Comparison of ENCODE assay signal across 8 cellular contexts in genomic region chr17:51046527-51047384, GRCh38.
A peak's percentile ranks its signal among the peaks of the same experiment; 100 is the strongest.
DNase-seq lines count a peak whose midpoint lies in the region; ATAC-seq, FAIRE-seq and TF ChIP-seq lines count a peak whose summit lies in the region.

No MANE protein-coding gene starts in this region.

- H3K4me3 ChIP-seq in IMR-90 (ENCODE audit: insufficient read depth, low read depth, low read length) (no peak overlapping the region), SK-N-SH (ENCODE audit: low read depth in 2 of 2, low read length in 1 of 2) (peak overlapping the region; percentile 56 to 60), small intestine (ENCODE audit: low read depth in 1 of 2, low read length in 2 of 2) (no peak overlapping the region)

- no peak overlapping the region for H2AK5ac ChIP-seq in IMR-90 (ENCODE audit: low read depth, low read length)

- H3K27me3 ChIP-seq in IMR-90 (ENCODE audit: control insufficient read depth, insufficient read depth, low read length) (no peaks in the 10 kb centered on the region), SK-N-SH (ENCODE audit: insufficient read depth) (no peaks in the 10 kb centered on the region), small intestine (ENCODE audit: control insufficient read depth in 2 of 2, insufficient read depth in 2 of 2, low read length in 2 of 2) (no peaks in the 10 kb centered on the region)

- no peak overlapping the region for H2BK120ac ChIP-seq in IMR-90 (ENCODE audit: low read depth, low read length)

- no peak for TF ChIP-seq POLR2A in IMR-90 (IDR thresholded peaks at IDR 0.05; ENCODE audit: low read depth, low read length)

- H3K56ac ChIP-seq in IMR-90 (ENCODE audit: extremely low read depth, insufficient read depth, low read length) = no peak overlapping the region

- peaks cover 35% of the 10 kb centered on the region for H3F3A ChIP-seq in SK-N-SH (replicated peaks; ENCODE audit: insufficient read depth)

- TF ChIP-seq EP300 in SK-N-SH (IDR thresholded peaks at IDR 0.05; ENCODE audit: borderline replicate concordance in 1 of 2, low read depth in 1 of 2, low read length in 1 of 2) = peak in 1 of 2 experiments; percentile 57; a peak in 2 of 4 replicates

- peak overlapping the region; percentile 49; the same call in 1 of the 2 replicates for H3K23ac ChIP-seq in IMR-90 (ENCODE audit: low read depth, low read length)

- peak overlapping the region in 1 of 2 experiments; percentile 56; a peak in 2 of 4 replicates for H4K8ac ChIP-seq in IMR-90 (ENCODE audit: low read depth in 2 of 2, low read length in 2 of 2)

- no peak overlapping the region for H2BK5ac ChIP-seq in IMR-90 (ENCODE audit: low read depth, low read length, poor library complexity, severe bottlenecking)

- in situ Hi-C loops in IMR-90 (cut with MboI; ENCODE audit: low sequenced_read_pairs) = no loop called here

- BruUV-seq in IMR-90 (replicated peaks; lab: Mats Ljungman, UMichigan) = no TSS peak

- intact Hi-C loops in IMR-90 (cut with micrococcal nuclease) = no loop called here

- H3K27ac ChIP-seq in IMR-90 (ENCODE audit: insufficient read depth, low read length) (peak overlapping the region; percentile 1; the same call in 1 of the 2 replicates), SK-N-SH (ENCODE audit: low read depth in 2 of 2, low read length in 1 of 2) (peak overlapping the region; percentile 71 to 94), small intestine (ENCODE audit: low read depth in 1 of 2, low read length in 1 of 2) (peak overlapping the region in 1 of 2 donors; percentile 7)

- no peaks in the 10 kb centered on the region for H3K9me2 ChIP-seq in SK-N-SH

- H3K18ac ChIP-seq in IMR-90 (ENCODE audit: low read depth, low read length) = no peak overlapping the region

- TF ChIP-seq CTCF in IMR-90 (conservative IDR thresholded peaks at IDR 0.05; ENCODE audit: low read depth, low read length) (no peak), SK-N-SH (IDR thresholded peaks at IDR 0.05) (no peak; the same call in 1 of the 2 replicates)

- no peak overlapping the region for H4K91ac ChIP-seq in IMR-90 (ENCODE audit: insufficient read depth, low read depth, low read length)

- no peak overlapping the region for H2BK15ac ChIP-seq in IMR-90 (ENCODE audit: low read depth, low read length)

- DNase-seq in IMR-90 (peak; percentile 87), SK-N-SH (peak; percentile 84), globus pallidus (ENCODE audit: low spot score) (peak; percentile 98), occipital lobe (lab: John Stamatoyannopoulos, UW) (peak; percentile 89), T-helper 9 cell (no peak), small intestine (no peak)

- peaks cover 88% of the 10 kb centered on the region for H3K79me2 ChIP-seq in SK-N-SH (ENCODE audit: insufficient read depth)

- no peak overlapping the region for H2BK20ac ChIP-seq in IMR-90 (ENCODE audit: low read depth, low read length)

- H3K4me1 ChIP-seq in IMR-90 (ENCODE audit: control insufficient read depth, insufficient read depth, low read length) = peaks cover 4% of the 10 kb centered on the region; the same call in 1 of the 2 replicates
- H3K4me1 ChIP-seq in SK-N-SH (ENCODE audit: control insufficient read depth in 1 of 2, insufficient read depth in 2 of 2, low read depth in 1 of 2, low read length in 1 of 2) = peaks cover 26 to 32% of the 10 kb centered on the region in 2 experiments
- H3K4me1 ChIP-seq in small intestine (ENCODE audit: control insufficient read depth in 2 of 2, insufficient read depth in 1 of 2, low read depth in 1 of 2, low read length in 1 of 2) = no peaks in the 10 kb centered on the region

- H3K79me1 ChIP-seq in IMR-90 (ENCODE audit: low read depth in 1 of 2, low read length in 2 of 2) = peaks cover 18 to 37% of the 10 kb centered on the region in 2 experiments

- peak overlapping the region; percentile 65 for H3K14ac ChIP-seq in IMR-90 (replicated peaks; ENCODE audit: low read depth, low read length)

- no peak for FAIRE-seq in small intestine (lab: Jason Lieb, UNC)

- H4K20me1 ChIP-seq in IMR-90 (ENCODE audit: insufficient read depth, low read length) (no peaks in the 10 kb centered on the region), SK-N-SH (ENCODE audit: insufficient read depth) (no peaks in the 10 kb centered on the region)

- ATAC-seq in IMR-90 (ENCODE audit: low read depth) = peak; percentile 97
- ATAC-seq in GM21526 (IDR thresholded peaks at IDR 0.05; ENCODE audit: low FRiP score, unreplicated experiment) = no peak
- ATAC-seq in GM18511 (IDR thresholded peaks at IDR 0.05; ENCODE audit: unreplicated experiment) = no peak

- H3K9me1 ChIP-seq in IMR-90 (ENCODE audit: insufficient read depth, low read length) = peaks cover 7% of the 10 kb centered on the region

- no peak overlapping the region for H3K4ac ChIP-seq in IMR-90 (ENCODE audit: low read depth, low read length)

- dilution Hi-C loops in IMR-90 (cut with HindIII; ENCODE audit: low sequenced_read_pairs, unreplicated experiment) = no loop called here

- H3K9me3 ChIP-seq in IMR-90 (ENCODE audit: control insufficient read depth, insufficient read depth, low read length) = no peaks in the 10 kb centered on the region
- no peaks in the 10 kb centered on the region for H3K9me3 ChIP-seq in SK-N-SH
- H3K9me3 ChIP-seq in small intestine (ENCODE audit: control insufficient read depth, low read depth) = no peaks in the 10 kb centered on the region

- H4K5ac ChIP-seq in IMR-90 (ENCODE audit: low read depth, low read length) = 0 out of 2 replicates have a peak overlapping the region, but pooled peaks have one; percentile 2

- POLR2A ChIA-PET in IMR-90 (lab: Charles Lee; ENCODE audit: unreplicated experiment) = interaction anchor here (0.6 kb wide), 1 partner anchor 295 kb away, joined by 5 read pairs; no protein-coding TSS in a partner anchor
- POLR2A ChIA-PET in SK-N-SH (lab: Yijun Ruan, JAX) = interaction anchor here (0.6 to 5.1 kb wide), 11 partner anchors 8 to 183 kb away, joined by 3 to 38 read pairs (median 4); partner anchors contain the start of genes NME1, SPAG9 and TOB1

- peak overlapping the region; percentile 31 for H2AK9ac ChIP-seq in IMR-90 (replicated peaks; ENCODE audit: low read depth, low read length, poor library complexity)

- no CpG with 5 or more reads among the region's 12 CpGs for WGBS in IMR-90 (ENCODE audit: extremely low coverage in 2 of 2, insufficient read length in 1 of 2), 2 experiments
- 11% methylated on average over 11 of the region's 12 CpGs for WGBS in SK-N-SH (ENCODE audit: low lambda C conversion rate)
- 58 to 87% (median 78%) methylated on average over 12 of the region's 12 CpGs for WGBS in small intestine, 3 donors

- TF ChIP-seq RAD21 in IMR-90 (IDR thresholded peaks at IDR 0.05; ENCODE audit: low read length) = no peak
- TF ChIP-seq RAD21 in SK-N-SH (IDR thresholded peaks at IDR 0.05; ENCODE audit: low read length) = no peak

- peak overlapping the region; percentile 72 for H3K4me2 ChIP-seq in IMR-90 (ENCODE audit: low read depth, low read length)
- H3K4me2 ChIP-seq in SK-N-SH = peak overlapping the region; percentile 83

- H3K9ac ChIP-seq in IMR-90 (ENCODE audit: low read depth, low read length) (no peak overlapping the region), SK-N-SH (peak overlapping the region; percentile 50; the same call in 1 of the 2 replicates)

- H3K36me3 ChIP-seq in IMR-90 (ENCODE audit: control insufficient read depth, insufficient read depth, low read length) = no peaks in the 10 kb centered on the region
- H3K36me3 ChIP-seq in SK-N-SH (replicated peaks in 1 of 2; ENCODE audit: control insufficient read depth in 1 of 2, insufficient read depth in 2 of 2, low read length in 1 of 2) = peaks cover under 1 to 3% of the 10 kb centered on the region in 2 experiments
- peaks cover 0 to 4% of the 10 kb centered on the region in 2 donors for H3K36me3 ChIP-seq in small intestine (ENCODE audit: control insufficient read depth in 2 of 2, insufficient read depth in 2 of 2, low read length in 2 of 2)

- H2AFZ ChIP-seq in IMR-90 (replicated peaks; ENCODE audit: low read length, poor library complexity) (peak overlapping the region; percentile 67), SK-N-SH (ENCODE audit: low read depth) (peak overlapping the region; percentile 8; the same call in 1 of the 2 replicates)

- CTCF ChIA-PET in IMR-90 (lab: Yijun Ruan, JAX) (interaction anchor here (0.6 to 1.3 kb wide), 4 partner anchors 10 to 1845 kb away, joined by 3 to 8 read pairs (median 3); no protein-coding TSS in a partner anchor), SK-N-SH (lab: Yijun Ruan, JAX) (interaction anchor here (1.0 to 10.6 kb wide), 22 partner anchors 12 to 264 kb away, joined by 3 to 117 read pairs (median 6); partner anchors contain the start of genes NME1 and TOB1)

TF ChIP-seq in IMR-90, 13 proteins besides CTCF, POLR2A, EP300 and RAD21 (continues in another document):
- TF ChIP-seq CEBPB (IDR thresholded peaks at IDR 0.05; ENCODE audit: low read depth, low read length) = 0 out of 2 replicates have a peak, but pooled peaks have one; percentile 10
- TF ChIP-seq ELK1 (IDR thresholded peaks at IDR 0.05; ENCODE audit: borderline replicate concordance, low read depth, low read length) = no peak
- peak; percentile 79 for TF ChIP-seq RFX5 (IDR thresholded peaks at IDR 0.05; ENCODE audit: low read depth, low read length)
- TF ChIP-seq MXI1 (IDR thresholded peaks at IDR 0.05; ENCODE audit: borderline replicate concordance, low read depth, low read length) = no peak

TF ChIP-seq in SK-N-SH, 30 proteins besides CTCF, POLR2A, EP300 and RAD21 (continues in another document):
- TF ChIP-seq NRF1 (IDR thresholded peaks at IDR 0.05; ENCODE audit: low read depth, low read length) (no peak), RFX5 (IDR thresholded peaks at IDR 0.05; ENCODE audit: low read length) (peak; percentile 94), TEAD4 (IDR thresholded peaks at IDR 0.05; ENCODE audit: borderline replicate concordance, insufficient read depth) (no peak), PBX3 (IDR thresholded peaks at IDR 0.05) (0 out of 2 replicates have a peak, but pooled peaks have one; percentile 12), MXI1 (IDR thresholded peaks at IDR 0.05; ENCODE audit: low read depth, low read length) (peak; percentile 92), RCOR1 (IDR thresholded peaks at IDR 0.05; ENCODE audit: low read length) (peak; percentile 58; the same call in 1 of the 2 replicates), JUND (IDR thresholded peaks at IDR 0.05) (peak; percentile 28; the same call in 1 of the 2 replicates), SIN3A (IDR thresholded peaks at IDR 0.05; ENCODE audit: borderline replicate concordance, low read depth, low read length) (peak; percentile 50; the same call in 1 of the 2 replicates), TAF1 (IDR thresholded peaks at IDR 0.05; ENCODE audit: borderline replicate concordance, low read depth, low read length) (peak; percentile 56; the same call in 1 of the 2 replicates)

Comparison
In these comparisons a context has a peak if more than half of its experiments do, and no peak if none do; other contexts are left out.
1. DNase-seq: peak in IMR-90 (single experiment), SK-N-SH (single experiment), globus pallidus (single experiment) and occipital lobe (single experiment); none in T-helper 9 cell (single experiment) and small intestine (single experiment).
2. H3K4me3 ChIP-seq: peak in SK-N-SH (2 of 2); none in IMR-90 (single experiment) and small intestine (0 of 2).